Comparison of ENCODE assay signal across 8 cellular contexts in genomic region chr4:78777556-78777900, GRCh38. TPM values are rescaled to one million over a fixed set of nuclear protein-coding genes. Genes with fewer than 3 reads are reported as not detected.
DNase-seq lines count a peak whose midpoint lies in the region; ATAC-seq and TF ChIP-seq lines count a peak whose summit lies in the region.

No MANE protein-coding gene starts in this region.

- H3K4me3 Mint-ChIP-seq in Calu3 (ENCODE audit: low read depth, unreplicated experiment), result no peak overlapping the region

- ATAC-seq in GM18511 (IDR thresholded peaks at IDR 0.05; ENCODE audit: unreplicated experiment), result no peak

- H3K4me2 ChIP-seq in PC-9, result peak overlapping the region; percentile 99
- H3K4me2 ChIP-seq in parathyroid adenoma (ENCODE audit: low read length), result peak overlapping the region; percentile 68

- intact Hi-C loops in Calu3 (cut with micrococcal nuclease; ENCODE audit: unreplicated experiment) (loop anchor here (5.0 kb wide), 2 partner anchors 150 to 165 kb away; no protein-coding TSS in a partner anchor), PC-9 (cut with micrococcal nuclease; ENCODE audit: unreplicated experiment) (loop anchor here (2.0 to 5.0 kb wide), 2 partner anchors 131 to 165 kb away; no protein-coding TSS in a partner anchor)

- no peak overlapping the region for H3K9ac ChIP-seq in parathyroid adenoma

- no peaks in the 10 kb centered on the region for H4K20me1 ChIP-seq in PC-9 (ENCODE audit: insufficient read depth)

- H3K4me3 ChIP-seq in PC-9 (peak overlapping the region; percentile 78), epithelial cell of proximal tubule (ENCODE audit: low read depth, low read length) (peak overlapping the region; percentile 85), parathyroid adenoma (ENCODE audit: low read depth, low read length) (peak overlapping the region; percentile 68)

- TF ChIP-seq CTCF in Calu3 (IDR thresholded peaks at IDR 0.05; ENCODE audit: unreplicated experiment), result no peak
- no peak for TF ChIP-seq CTCF in PC-9 (conservative IDR thresholded peaks at IDR 0.05)
- TF ChIP-seq CTCF in epithelial cell of proximal tubule (conservative IDR thresholded peaks at IDR 0.05; ENCODE audit: low read depth, low read length), result no peak
- no peak for TF ChIP-seq CTCF in parathyroid adenoma (IDR thresholded peaks at IDR 0.05)

- no peak overlapping the region for H3K27ac ChIP-seq in PC-9
- no peak overlapping the region for H3K27ac ChIP-seq in parathyroid adenoma

- H3K79me2 ChIP-seq in PC-9 (ENCODE audit: low read depth), result peaks cover 41% of the 10 kb centered on the region
- H3K79me2 ChIP-seq in parathyroid adenoma, result no peaks in the 10 kb centered on the region

- peak overlapping the region; percentile 82; the same call in 1 of the 2 replicates for H2AFZ ChIP-seq in PC-9
- H2AFZ ChIP-seq in parathyroid adenoma, result no peak overlapping the region

- BruUV-seq in Calu3 (replicated peaks; lab: Mats Ljungman, UMichigan) (TSS peak; percentile 61), PC-9 (replicated peaks; lab: Mats Ljungman, UMichigan) (TSS peak; percentile 43)

- H3K27ac Mint-ChIP-seq in Calu3 (ENCODE audit: unreplicated experiment), result peak overlapping the region; percentile 11

- no peaks in the 10 kb centered on the region for H3K27me3 ChIP-seq in PC-9 (ENCODE audit: insufficient read depth, low read depth)
- H3K27me3 ChIP-seq in parathyroid adenoma (ENCODE audit: control insufficient read depth, insufficient read depth, low read length), result no peaks in the 10 kb centered on the region

- H3K36me3 Mint-ChIP-seq in Calu3 (ENCODE audit: insufficient read depth, unreplicated experiment), result peaks cover 24% of the 10 kb centered on the region

- POLR2A ChIA-PET in PC-9 (lab: Charles Lee; ENCODE audit: unreplicated experiment), result no interaction called here

- H3K27me3 Mint-ChIP-seq in Calu3 (ENCODE audit: unreplicated experiment), result no peaks in the 10 kb centered on the region

- CTCF ChIA-PET in Calu3 (lab: Charles Lee), result no interaction called here
- CTCF ChIA-PET in PC-9 (lab: Charles Lee), result interaction anchor here (0.5 kb wide), 1 partner anchor 152 kb away, joined by 3 read pairs; no protein-coding TSS in a partner anchor

- H3F3A ChIP-seq in PC-9 (ENCODE audit: insufficient read depth, low read depth), result peaks cover 4% of the 10 kb centered on the region; the same call in 1 of the 2 replicates

- no peak for DNase-seq in Calu3
- DNase-seq in PC-9, result no peak
- DNase-seq in epithelial cell of proximal tubule (ENCODE audit: low read depth), result no peak
- no peak for DNase-seq in globus pallidus (ENCODE audit: low spot score)
- no peak for DNase-seq in stimulated activated CD8-positive, alpha-beta memory T cell treated with anti-CD3 and anti-CD28 coated beads, Interleukin-4, amount 100 ng/mL, for 48 hours
- no peak for DNase-seq in effector CD8-positive, alpha-beta T cell (lab: John Stamatoyannopoulos, UW)

- H3K9me2 ChIP-seq in PC-9 (ENCODE audit: insufficient read depth), result no peaks in the 10 kb centered on the region

- no peaks in the 10 kb centered on the region for H3K9me3 ChIP-seq in PC-9 (ENCODE audit: insufficient read depth, low read depth)
- H3K9me3 ChIP-seq in parathyroid adenoma (ENCODE audit: control insufficient read depth, low read length), result no peaks in the 10 kb centered on the region

- H3K4me1 Mint-ChIP-seq in Calu3 (ENCODE audit: low read depth, unreplicated experiment), result no peaks in the 10 kb centered on the region

- no peaks in the 10 kb centered on the region for H3K9me3 Mint-ChIP-seq in Calu3 (ENCODE audit: low read depth, unreplicated experiment)

- H3K4me1 ChIP-seq in PC-9 (replicated peaks; ENCODE audit: insufficient read depth) (peaks cover 14% of the 10 kb centered on the region), parathyroid adenoma (no peaks in the 10 kb centered on the region)

- H3K36me3 ChIP-seq in PC-9 (ENCODE audit: low read depth), result no peaks in the 10 kb centered on the region
- no peaks in the 10 kb centered on the region for H3K36me3 ChIP-seq in parathyroid adenoma (ENCODE audit: control insufficient read depth, insufficient read depth, low read length)

RNA-seq across cellular contexts. Expression of gene BMP2K, which starts 1.4 kb away (rescaled TPM):
- total RNA-seq in Calu3 (2022) (27.4 and 29.8 TPM in 2 replicates), PC-9 (2021) (7.6 and 12.2 TPM in 2 replicates), epithelial cell of proximal tubule (11.8 and 19.2 TPM in 2 replicates)
